Comparison of ENCODE assay signal across 7 cellular contexts in the genomic region with DNA sequence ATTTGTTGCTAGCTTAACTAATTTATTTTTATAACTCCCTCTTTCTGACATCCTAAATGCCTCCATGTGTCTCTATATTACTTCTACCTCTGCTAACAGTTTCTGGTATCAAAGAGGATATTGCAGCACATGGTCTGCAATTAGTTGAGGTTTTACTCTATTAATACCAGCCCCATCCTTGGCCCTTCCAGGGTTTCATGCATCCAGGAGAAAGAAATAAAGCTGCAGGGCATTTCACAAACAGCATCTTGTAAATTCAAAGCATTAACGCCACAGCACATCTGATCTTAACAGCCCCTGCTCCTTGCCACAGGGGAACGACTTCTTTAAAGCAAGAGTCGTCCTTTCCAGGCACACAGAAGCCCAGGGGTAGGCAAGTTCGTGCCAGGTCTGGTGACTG.
"Had no signal": no experiment of that assay in that cellular context is flagged by ENCODE, and none has a peak within 500 bp of the region (broad histone marks: within the 10 kb centered on the region; RNA-seq: fewer than 3 reads in every experiment).

No MANE protein-coding gene starts in this region.

- H3K4me3 Mint-ChIP-seq: H9 had no signal

- H3K9me3 Mint-ChIP-seq: H9 had no signal

- ATAC-seq: K562 had no signal

- H2AFZ ChIP-seq: GM23248 had no signal

- DNase-seq: GM23248, H9, HCEC 1CT, IMR-90, KG1 had no signal

- H3K27ac ChIP-seq: GM23248, HL-60 had no signal

- H3K4me3 ChIP-seq: GM23248, K562 had no signal
